ENCODE assay signal across 8 cellular contexts in the genomic region with DNA sequence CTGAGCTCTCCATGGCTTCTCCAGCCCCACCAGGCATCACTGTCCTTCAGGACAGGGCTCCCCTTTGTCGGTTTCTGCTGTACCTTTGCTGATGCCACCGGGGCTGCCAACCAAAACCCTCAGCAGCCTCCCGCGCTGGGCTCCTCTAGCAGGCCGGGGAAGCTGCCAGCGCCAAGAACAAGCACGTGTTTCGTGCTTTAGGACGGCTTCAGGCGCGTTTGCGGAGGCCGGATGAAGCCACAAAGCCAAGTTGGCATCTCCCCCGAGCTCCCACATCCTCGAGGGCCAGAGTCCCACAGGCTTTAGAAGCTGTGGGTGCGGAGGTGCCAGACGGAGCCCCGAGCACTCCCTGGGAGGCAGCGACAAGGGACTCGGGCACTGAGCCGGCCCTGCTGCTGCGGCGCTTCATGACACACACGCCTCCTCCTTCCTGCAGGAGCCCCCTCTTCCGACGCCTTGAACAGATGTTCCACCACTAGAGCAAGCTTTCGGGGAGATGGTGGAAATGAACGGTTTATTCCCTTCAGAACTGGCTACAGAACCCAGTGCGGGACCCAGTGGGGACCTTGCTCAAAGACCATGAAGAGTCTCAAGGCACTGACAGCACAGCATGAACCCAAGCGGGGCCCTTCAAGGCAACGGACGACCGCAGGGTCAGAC. TPM values are rescaled to one million over a fixed set of nuclear protein-coding genes. Genes with fewer than 3 reads are reported as not detected.
DNase-seq lines count a peak whose midpoint lies in the region; ATAC-seq and TF ChIP-seq lines count a peak whose summit lies in the region.

No MANE protein-coding gene starts in this region.

- peak overlapping the region; percentile 96 for H3K27ac ChIP-seq in thymus (ENCODE audit: low read depth)

- no peaks in the 10 kb centered on the region for H3K27me3 ChIP-seq in thymus (ENCODE audit: control insufficient read depth, insufficient read depth)

- DNase-seq in NCI-H2107 treated with DMSO at 0.1 percent for 48 hours (lab: John Stamatoyannopoulos, UW; ENCODE audit: unreplicated experiment): peak; percentile 31
- no peak for DNase-seq in NCI-H2107 (lab: John Stamatoyannopoulos, UW)
- peak; percentile 53 for DNase-seq in activated naive CD4-positive, alpha-beta T cell treated with Interleukin-2 at 50 U/mL for 16 hours
- DNase-seq in mucosa of descending colon: peak in 2 of 3 donors; percentile 34 to 47
- DNase-seq in NCI-H2196 (lab: John Stamatoyannopoulos, UW; ENCODE audit: unreplicated experiment): no peak

- H3K4me1 ChIP-seq in mucosa of descending colon (ENCODE audit: low read depth) (no peaks in the 10 kb centered on the region), thymus (ENCODE audit: control insufficient read depth, insufficient read depth, low read length) (peaks cover 45% of the 10 kb centered on the region)

- intact Hi-C loops in mucosa of descending colon (cut with DNase I, micrococcal nuclease): no loop called here

- ATAC-seq in mucosa of descending colon (peak; percentile 26), HG03280 (IDR thresholded peaks at IDR 0.05; ENCODE audit: unreplicated experiment) (no peak), HG03139 (IDR thresholded peaks at IDR 0.05; ENCODE audit: unreplicated experiment) (no peak)

- TF ChIP-seq CTCF in mucosa of descending colon (IDR thresholded peaks at IDR 0.05): no peak

- H3K4me3 ChIP-seq in mucosa of descending colon (no peak overlapping the region), thymus (ENCODE audit: low read length) (peak overlapping the region; percentile 14)

- H3K36me3 ChIP-seq in mucosa of descending colon (ENCODE audit: low read depth) (no peaks in the 10 kb centered on the region), thymus (ENCODE audit: control insufficient read depth, insufficient read depth) (no peaks in the 10 kb centered on the region)

- H3K9me3 ChIP-seq in mucosa of descending colon (no peaks in the 10 kb centered on the region), thymus (ENCODE audit: control insufficient read depth) (peaks cover 4% of the 10 kb centered on the region)

- 29% methylated on average over 33 of the region's 33 CpGs for WGBS in thymus

RNA-seq across cellular contexts. Expression of a gene that starts 36.7 kb away (rescaled TPM):
- total RNA-seq in mucosa of descending colon: 1 to 10 TPM in 1 of 3 donors, under 1 TPM in 2; 0.23 to 2.1 (median 0.46) TPM
- 5.4 TPM for polyA plus RNA-seq in thymus

Comparison
In these comparisons a context has a peak if more than half of its experiments do, and no peak if none do; other contexts are left out.
1. DNase-seq: peak in NCI-H2107 treated with DMSO at 0.1 percent for 48 hours (single experiment), activated naive CD4-positive, alpha-beta T cell treated with Interleukin-2 at 50 U/mL for 16 hours (single experiment) and mucosa of descending colon (2 of 3); none in NCI-H2107 (single experiment) and NCI-H2196 (single experiment).